11 cellular contexts compared by ENCODE assay signal in the genomic region with DNA sequence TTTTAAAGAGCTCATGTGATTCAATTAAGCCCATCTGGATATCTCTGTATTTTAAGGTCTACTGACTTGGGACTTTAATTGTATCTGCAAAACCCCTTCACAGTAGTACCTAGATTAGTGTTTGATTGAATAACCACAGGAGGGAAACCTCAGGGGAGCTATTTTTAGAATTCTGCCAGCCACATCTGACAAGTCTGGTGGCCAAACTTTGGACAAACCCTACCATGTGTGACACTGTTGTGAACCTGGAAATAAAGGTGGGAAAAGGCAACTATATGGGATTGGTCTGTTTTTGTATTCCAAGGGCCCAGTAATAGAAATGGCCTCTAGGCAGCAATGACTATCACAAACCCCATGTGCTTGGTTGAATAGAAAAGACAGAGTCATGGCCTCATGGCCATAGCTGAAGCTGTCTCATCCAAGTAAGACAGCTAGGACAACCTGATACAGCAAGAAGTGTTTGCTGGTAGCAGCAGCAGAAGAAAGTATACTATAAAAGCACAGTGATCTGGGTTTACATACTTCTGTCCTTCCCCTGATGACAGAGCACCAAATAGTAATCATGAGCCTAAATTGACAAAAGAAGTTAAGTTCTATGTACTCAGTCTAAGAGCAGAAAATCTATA.
A peak's percentile ranks its signal among the peaks of the same experiment; 100 is the strongest.
DNase-seq lines count a peak whose midpoint lies in the region; ATAC-seq, FAIRE-seq and TF ChIP-seq lines count a peak whose summit lies in the region.
"Had no signal": no experiment of that assay in that cellular context is flagged by ENCODE, and none has a peak within 500 bp of the region (broad histone marks: within the 10 kb centered on the region; RNA-seq: fewer than 3 reads in every experiment).

No MANE protein-coding gene starts in this region.

- no peaks in the 10 kb centered on the region for H4K20me1 ChIP-seq in astrocyte (ENCODE audit: insufficient read depth, low read length)

- H3K9me3 ChIP-seq in astrocyte (ENCODE audit: insufficient read depth, low read depth, low read length), result no peaks in the 10 kb centered on the region

- H3K4me3 Mint-ChIP-seq in activated CD8-positive, alpha-beta memory T cell treated with anti-CD3 and anti-CD28 coated beads, Interleukin-2, amount 10 ng/mL, durations not matched to agents 7 days and 5 days, result no peak overlapping the region
- H3K4me3 Mint-ChIP-seq in astrocyte (ENCODE audit: unreplicated experiment), result no peak overlapping the region
- H3K4me3 Mint-ChIP-seq in chondrocyte (ENCODE audit: unreplicated experiment), result no peak overlapping the region

- H3K4me1 Mint-ChIP-seq in activated CD8-positive, alpha-beta memory T cell treated with anti-CD3 and anti-CD28 coated beads, Interleukin-2, amount 10 ng/mL, durations not matched to agents 7 days and 5 days, result peaks cover 17% of the 10 kb centered on the region
- H3K4me1 Mint-ChIP-seq in astrocyte (ENCODE audit: low read depth, unreplicated experiment) (peaks cover 26% of the 10 kb centered on the region), chondrocyte (ENCODE audit: low read depth) (peaks cover 21% of the 10 kb centered on the region)

- peak overlapping the region; percentile 51 for H3K4me2 ChIP-seq in astrocyte (ENCODE audit: low read length)

- no peak overlapping the region for H3K4me3 ChIP-seq in astrocyte (ENCODE audit: insufficient read depth, low read depth, low read length)

- TF ChIP-seq CTCF in astrocyte (IDR thresholded peaks at IDR 0.05; ENCODE audit: insufficient read depth, low read depth, low read length), result no peak
- no peak for TF ChIP-seq CTCF in chondrocyte (IDR thresholded peaks at IDR 0.05)

- H3K9me3 Mint-ChIP-seq in activated CD8-positive, alpha-beta memory T cell treated with anti-CD3 and anti-CD28 coated beads, Interleukin-2, amount 10 ng/mL, durations not matched to agents 7 days and 5 days (ENCODE audit: low read depth), result no peaks in the 10 kb centered on the region
- H3K9me3 Mint-ChIP-seq in astrocyte (ENCODE audit: unreplicated experiment), result no peaks in the 10 kb centered on the region
- no peaks in the 10 kb centered on the region for H3K9me3 Mint-ChIP-seq in chondrocyte (ENCODE audit: low read depth)

- H3K36me3 Mint-ChIP-seq in activated CD8-positive, alpha-beta memory T cell treated with anti-CD3 and anti-CD28 coated beads, Interleukin-2, amount 10 ng/mL, durations not matched to agents 7 days and 5 days, result peaks cover 28% of the 10 kb centered on the region
- no peaks in the 10 kb centered on the region for H3K36me3 Mint-ChIP-seq in astrocyte (ENCODE audit: low read depth, unreplicated experiment)
- no peaks in the 10 kb centered on the region for H3K36me3 Mint-ChIP-seq in chondrocyte (ENCODE audit: low read depth)

- H3K27ac Mint-ChIP-seq in activated CD8-positive, alpha-beta memory T cell treated with anti-CD3 and anti-CD28 coated beads, Interleukin-2, amount 10 ng/mL, durations not matched to agents 7 days and 5 days, result peak overlapping the region; percentile 37
- peak overlapping the region; percentile 72 for H3K27ac Mint-ChIP-seq in astrocyte (ENCODE audit: unreplicated experiment)
- H3K27ac Mint-ChIP-seq in chondrocyte (ENCODE audit: unreplicated experiment), result no peak overlapping the region

- peaks cover 10% of the 10 kb centered on the region for H3K4me1 ChIP-seq in astrocyte (ENCODE audit: insufficient read depth, low read length)

- peak; percentile 61 for ATAC-seq in activated CD8-positive, alpha-beta memory T cell treated with anti-CD3 and anti-CD28 coated beads, Interleukin-2, amount 10 ng/mL, durations not matched to agents 7 days and 5 days
- peak; percentile 59 for ATAC-seq in stimulated activated naive CD8-positive, alpha-beta T cell treated with anti-CD3 and anti-CD28 coated beads, Interleukin-15, Interleukin-2, amounts not matched to agents 100 U/mL and 50 U/mL, for 24 hours

- CTCF ChIA-PET in activated CD8-positive, alpha-beta memory T cell treated with anti-CD3 and anti-CD28 coated beads, Interleukin-2, amount 10 ng/mL, durations not matched to agents 7 days and 5 days (lab: Charles Lee), result interaction anchor here (1.0 to 2.6 kb wide), 4 partner anchors 9 to 42 kb away, joined by 3 to 10 read pairs (median 4); no protein-coding TSS in a partner anchor

- H3K27me3 ChIP-seq in astrocyte (ENCODE audit: insufficient read depth, low read length), result no peaks in the 10 kb centered on the region

- H3K27me3 Mint-ChIP-seq in activated CD8-positive, alpha-beta memory T cell treated with anti-CD3 and anti-CD28 coated beads, Interleukin-2, amount 10 ng/mL, durations not matched to agents 7 days and 5 days, result no peaks in the 10 kb centered on the region
- H3K27me3 Mint-ChIP-seq in astrocyte (ENCODE audit: low read depth, unreplicated experiment) (no peaks in the 10 kb centered on the region), chondrocyte (ENCODE audit: low read depth) (no peaks in the 10 kb centered on the region)

- no peaks in the 10 kb centered on the region for H3K36me3 ChIP-seq in astrocyte (ENCODE audit: insufficient read depth, low read length)

- no peaks in the 10 kb centered on the region for H3K79me2 ChIP-seq in astrocyte (ENCODE audit: insufficient read depth, low read length)

- H2AFZ ChIP-seq in astrocyte (ENCODE audit: low read depth, low read length), result no peak overlapping the region

- no peak overlapping the region for H3K27ac ChIP-seq in astrocyte (ENCODE audit: low read depth, low read length)

- FAIRE-seq in HTR-8/SVneo (lab: Jason Lieb, UNC), result peak; percentile 49
- FAIRE-seq in astrocyte (lab: Jason Lieb, UNC), result no peak

- no peak for DNase-seq in activated CD8-positive, alpha-beta memory T cell treated with anti-CD3 and anti-CD28 coated beads, Interleukin-2, amount 10 ng/mL, durations not matched to agents 7 days and 5 days
- no peak for DNase-seq in activated CD8-positive, alpha-beta memory T cell treated with anti-CD3 and anti-CD28 coated beads, Interleukin-2, amount 50 U/mL, for 48 hours
- DNase-seq in HTR-8/SVneo (ENCODE audit: insufficient read length, low spot score) (no peak), astrocyte (ENCODE audit: low read depth) (no peak), NCI-H774 (lab: John Stamatoyannopoulos, UW) (no peak), chondrocyte (ENCODE audit: low spot score) (no peak), NCI-H1105 (lab: John Stamatoyannopoulos, UW) (no peak)
- no peak for DNase-seq in stimulated activated naive CD8-positive, alpha-beta T cell treated with anti-CD3 and anti-CD28 coated beads, Interleukin-15, Interleukin-2, amounts not matched to agents 100 U/mL and 50 U/mL, for 24 hours
- DNase-seq: 8988T; activated CD4-positive, alpha-beta T cell treated with anti-CD3 and anti-CD28 coated beads, Interleukin-2, amount 50 U/mL, for 4 hours; NCI-H446 treated with DMSO at 0.1 percent for 48 hours had no signal

- no peak overlapping the region for H3K9ac ChIP-seq in astrocyte (ENCODE audit: low read length)
